7 cellular contexts compared by ENCODE assay signal in genomic region chr16:15029774-15030173, GRCh38. TPM values are rescaled to one million over a fixed set of nuclear protein-coding genes. Genes with fewer than 3 reads are reported as not detected.
A peak's percentile ranks its signal among the peaks of the same experiment; 100 is the strongest.
DNase-seq lines count a peak whose midpoint lies in the region; FAIRE-seq and TF ChIP-seq lines count a peak whose summit lies in the region.
"Not testable (repeated sequence)": the region's sequence is repeated elsewhere in the genome, so short reads cannot be mapped to it uniquely, and the experiment has no call there.

No MANE protein-coding gene starts in this region.

- H3K4me3 ChIP-seq in SJCRH30; astrocyte (ENCODE audit: insufficient read depth, low read depth, low read length); H1 (ENCODE audit: extremely low read depth in 1 of 4, insufficient read depth in 2 of 4, low read depth in 3 of 4, low read length in 4 of 4); mesenchymal stem cell (ENCODE audit: insufficient read depth in 1 of 2, low read depth in 1 of 2, low read length in 2 of 2); skeletal muscle tissue (ENCODE audit: low read length in 3 of 3): not testable (repeated sequence)

- not testable (repeated sequence) for H4K20me1 ChIP-seq in H9 (ENCODE audit: control insufficient read depth, insufficient read depth, insufficient read length); H1 (replicated peaks in 1 of 2; ENCODE audit: control insufficient read depth in 1 of 2, insufficient read depth in 2 of 2, low read length in 2 of 2)
- H4K20me1 ChIP-seq in astrocyte (ENCODE audit: insufficient read depth, low read length) = peaks cover 58% of the 10 kb centered on the region

- not testable (repeated sequence) for H3K18ac ChIP-seq in H9 (ENCODE audit: insufficient read length, low read depth, low read length); H1 (ENCODE audit: extremely low read depth, low read length)
- H3K18ac ChIP-seq in mesenchymal stem cell (ENCODE audit: low read depth in 1 of 2, low read length in 2 of 2) = peak overlapping the region in 1 of 2 experiments; percentile 28

- not testable (repeated sequence) for H3K27ac ChIP-seq in H9 (ENCODE audit: insufficient read length, low read depth, low read length); astrocyte (ENCODE audit: low read depth, low read length); H1 (ENCODE audit: low read depth, low read length)
- H3K27ac ChIP-seq in SJCRH30 (peak overlapping the region; percentile 67), mesenchymal stem cell (ENCODE audit: low read length, poor library complexity, severe bottlenecking) (peak overlapping the region; percentile 16), skeletal muscle tissue (ENCODE audit: low read depth, low read length) (peak overlapping the region; percentile 25)

- not testable (repeated sequence) for H2BK5ac ChIP-seq in H9 (ENCODE audit: insufficient read length, low read length); H1 (ENCODE audit: low read depth, low read length); mesenchymal stem cell (ENCODE audit: low read depth, low read length, poor library complexity, severe bottlenecking)

- no CpG with 5 or more reads among the region's 6 CpGs for WGBS in H9 (ENCODE audit: extremely low coverage, insufficient read length, low lambda C conversion rate)
- 94% methylated on average over 6 of the region's 6 CpGs; no CpG with 5 or more reads in 1 of the 2 experiments for WGBS in H1 (ENCODE audit: extremely low coverage in 1 of 2, insufficient coverage in 1 of 2, insufficient read length in 1 of 2, insufficient replicate concordance in 2 of 2, low coverage in 1 of 2, low lambda C conversion rate in 2 of 2, missing lambda C conversion rate in 1 of 2), 2 experiments
- 74% methylated on average over 5 of the region's 6 CpGs for WGBS in mesenchymal stem cell

- not testable (repeated sequence) for H2BK15ac ChIP-seq in H9 (ENCODE audit: low read depth, low read length); H1 (ENCODE audit: low read length); mesenchymal stem cell (ENCODE audit: low read depth, poor library complexity, severe bottlenecking)

- not testable (repeated sequence) for FAIRE-seq in astrocyte (lab: Jason Lieb, UNC)
- peak; percentile 42 for FAIRE-seq in H1 (lab: Jason Lieb, UNC)

- H2BK120ac ChIP-seq in H9 (ENCODE audit: low read depth, low read length, poor library complexity, severe bottlenecking); H1 (replicated peaks; ENCODE audit: low read depth, low read length); mesenchymal stem cell (ENCODE audit: low read depth, low read length): not testable (repeated sequence)

- not testable (repeated sequence) for H2AK5ac ChIP-seq in H9 (ENCODE audit: insufficient read length, low read length); H1 (ENCODE audit: low read depth, low read length); mesenchymal stem cell (ENCODE audit: low read length, severe bottlenecking)

- H3K23ac ChIP-seq in H9 (ENCODE audit: insufficient read length, low read depth, low read length); H1 (ENCODE audit: insufficient read length): not testable (repeated sequence)
- peak overlapping the region in 1 of 2 experiments; percentile 23 for H3K23ac ChIP-seq in mesenchymal stem cell (ENCODE audit: low read length in 2 of 2)

- H3K23me2 ChIP-seq in H9 (ENCODE audit: insufficient read length, low read depth, low read length, poor library complexity, severe bottlenecking); H1 (ENCODE audit: low read depth, low read length): not testable (repeated sequence)

- not testable (repeated sequence) for H3K9ac ChIP-seq in H9 (ENCODE audit: extremely low read depth, insufficient read length, low read length); astrocyte (ENCODE audit: low read length); H1 (replicated peaks in 1 of 4; ENCODE audit: extremely low read depth in 1 of 4, low read depth in 3 of 4, low read length in 3 of 4); skeletal muscle tissue (ENCODE audit: low read depth in 1 of 3, low read length in 3 of 3)
- peak overlapping the region; percentile 49 for H3K9ac ChIP-seq in mesenchymal stem cell (ENCODE audit: low read length)

- not testable (repeated sequence) for H4K91ac ChIP-seq in H9 (ENCODE audit: insufficient read length, low read depth, low read length); H1 (replicated peaks; ENCODE audit: insufficient read length, low read length); mesenchymal stem cell (ENCODE audit: low read length)

- H2BK12ac ChIP-seq in H9 (ENCODE audit: insufficient read length, low read depth, low read length); H1 (ENCODE audit: low read depth, low read length): not testable (repeated sequence)
- peak overlapping the region in 1 of 2 experiments; percentile 45 for H2BK12ac ChIP-seq in mesenchymal stem cell (ENCODE audit: low read length in 2 of 2)

- POLR2A ChIA-PET in H1 (lab: Charles Lee; ENCODE audit: partially characterized antibody) = not testable (repeated sequence)

- not testable (repeated sequence) for H3K27me3 ChIP-seq in H9 (ENCODE audit: insufficient read depth, low read length); SJCRH30; astrocyte (ENCODE audit: insufficient read depth, low read length); H1 (replicated peaks in 1 of 4; ENCODE audit: control insufficient read depth in 3 of 4, extremely low read depth in 1 of 4, insufficient read depth in 3 of 4, low read length in 3 of 4); mesenchymal stem cell (ENCODE audit: control insufficient read depth in 1 of 2, insufficient read depth in 1 of 2, low read length in 2 of 2); skeletal muscle tissue (ENCODE audit: control insufficient read depth in 3 of 3, insufficient read depth in 3 of 3, low read length in 3 of 3)

- not testable (repeated sequence) for TF ChIP-seq EP300 in H1 (IDR thresholded peaks at IDR 0.05; ENCODE audit: borderline replicate concordance in 1 of 2, low read depth in 2 of 2, low read length in 2 of 2)

- peak overlapping the region in 2 of 3 experiments; percentile 72 to 75; a peak in 2 of 7 replicates for H3K27ac Mint-ChIP-seq in H9
- peak overlapping the region; percentile 72 for H3K27ac Mint-ChIP-seq in astrocyte (ENCODE audit: unreplicated experiment)
- H3K27ac Mint-ChIP-seq in osteocyte (ENCODE audit: unreplicated experiment) = peak overlapping the region; percentile 35

- not testable (repeated sequence) for H3K4me2 ChIP-seq in H9 (ENCODE audit: insufficient read depth, insufficient read length, low read length); astrocyte (ENCODE audit: low read length); H1 (ENCODE audit: insufficient read depth in 1 of 2, low read depth in 2 of 2, low read length in 2 of 2); mesenchymal stem cell (ENCODE audit: low read length, poor library complexity, severe bottlenecking)

- H3K56ac ChIP-seq in H9 (ENCODE audit: insufficient read length, low read depth, low read length); H1 (replicated peaks; ENCODE audit: insufficient read length, low read depth, low read length): not testable (repeated sequence)

- not testable (repeated sequence) for TF ChIP-seq RAD21 in H1 (IDR thresholded peaks at IDR 0.05 in 1 of 2, conservative IDR thresholded peaks at IDR 0.05 in 1 of 2; ENCODE audit: low read depth in 2 of 2, low read length in 2 of 2)

- not testable (repeated sequence) for H3K4me1 ChIP-seq in H9 (ENCODE audit: insufficient read depth, low read length); SJCRH30; H1 (replicated peaks in 1 of 4; ENCODE audit: control insufficient read depth in 3 of 4, insufficient read depth in 4 of 4, low read length in 3 of 4)
- H3K4me1 ChIP-seq in astrocyte (ENCODE audit: insufficient read depth, low read length) (peaks cover 20% of the 10 kb centered on the region), mesenchymal stem cell (ENCODE audit: control insufficient read depth, insufficient read depth, low read depth, low read length) (peaks cover 19% of the 10 kb centered on the region), skeletal muscle tissue (ENCODE audit: control insufficient read depth in 3 of 3, insufficient read depth in 3 of 3, low read length in 3 of 3) (peaks cover 22 to 40% (median 22%) of the 10 kb centered on the region in 3 donors)

- H3K4ac ChIP-seq in H9 (ENCODE audit: low read depth, low read length); H1 (replicated peaks; ENCODE audit: insufficient read length, low read depth, low read length); mesenchymal stem cell (ENCODE audit: low read depth in 1 of 2, low read length in 2 of 2): not testable (repeated sequence)

- not testable (repeated sequence) for H3T11ph ChIP-seq in H9 (ENCODE audit: low read length)

- DNase-seq in H9 = peak; percentile 25
- peak; percentile 70 for DNase-seq in SJCRH30
- DNase-seq in astrocyte (ENCODE audit: low read depth); H1 (ENCODE audit: low read depth in 1 of 2, low spot score in 2 of 2); osteocyte (ENCODE audit: extremely low spot score, unreplicated experiment): not testable (repeated sequence)
- peak; percentile 13 for DNase-seq in mesenchymal stem cell

- CTCF ChIA-PET in H1 (lab: Charles Lee; ENCODE audit: partially characterized antibody) = not testable (repeated sequence)

- H2BK20ac ChIP-seq in H9 (ENCODE audit: low read depth, low read length, poor library complexity, severe bottlenecking); H1 (ENCODE audit: low read length): not testable (repeated sequence)

- H3K27me3 Mint-ChIP-seq in H9 (ENCODE audit: low read depth); astrocyte (ENCODE audit: low read depth, unreplicated experiment); osteocyte (ENCODE audit: unreplicated experiment): not testable (repeated sequence)

- not testable (repeated sequence) for H3K79me1 ChIP-seq in H9 (ENCODE audit: insufficient read depth, low read depth, low read length, poor library complexity, severe bottlenecking); H1 (ENCODE audit: low read depth, low read length)
- H3K79me1 ChIP-seq in mesenchymal stem cell (replicated peaks; ENCODE audit: low read length, poor library complexity, severe bottlenecking) = peaks cover 32% of the 10 kb centered on the region

- H3K36me3 Mint-ChIP-seq in H9 (ENCODE audit: insufficient read depth in 1 of 3, low read depth in 3 of 3) (peaks cover 19 to 86% (median 72%) of the 10 kb centered on the region in 3 experiments), astrocyte (ENCODE audit: low read depth, unreplicated experiment) (peaks cover 49% of the 10 kb centered on the region), osteocyte (ENCODE audit: unreplicated experiment) (peaks cover 69% of the 10 kb centered on the region)

- not testable (repeated sequence) for TF ChIP-seq CTCF in H9 (conservative IDR thresholded peaks at IDR 0.05); astrocyte (IDR thresholded peaks at IDR 0.05; ENCODE audit: insufficient read depth, low read depth, low read length); H1 (IDR thresholded peaks at IDR 0.05; ENCODE audit: control extremely low read depth in 1 of 3, insufficient read depth in 1 of 3, low read depth in 1 of 3, low read length in 3 of 3); osteocyte (IDR thresholded peaks at IDR 0.05)

- H3K9me3 ChIP-seq in H9 (ENCODE audit: control insufficient read depth, low read depth, low read length); SJCRH30 (replicated peaks); astrocyte (ENCODE audit: insufficient read depth, low read depth, low read length); H1 (ENCODE audit: insufficient read depth in 2 of 2, low read depth in 1 of 2, low read length in 1 of 2); mesenchymal stem cell (ENCODE audit: control insufficient read depth, low read length); skeletal muscle tissue (ENCODE audit: control insufficient read depth in 3 of 3, low read length in 3 of 3): not testable (repeated sequence)

- not testable (repeated sequence) for H4K5ac ChIP-seq in H9 (ENCODE audit: insufficient read length, low read depth, low read length); H1 (ENCODE audit: insufficient read length, low read depth, low read length)

- H3K4me3 Mint-ChIP-seq in H9; astrocyte (ENCODE audit: unreplicated experiment); osteocyte (ENCODE audit: unreplicated experiment): not testable (repeated sequence)

- H3K9me3 Mint-ChIP-seq in H9; astrocyte (ENCODE audit: unreplicated experiment); osteocyte (ENCODE audit: unreplicated experiment): not testable (repeated sequence)

- H4K8ac ChIP-seq in H9 (replicated peaks; ENCODE audit: insufficient read length, low read depth, low read length); H1 (ENCODE audit: extremely low read depth, insufficient read depth, low read length): not testable (repeated sequence)
- peak overlapping the region; percentile 47 for H4K8ac ChIP-seq in mesenchymal stem cell (ENCODE audit: low read length)

- H3K4me1 Mint-ChIP-seq in H9 (peaks cover 11 to 15% of the 10 kb centered on the region in 2 experiments), astrocyte (ENCODE audit: low read depth, unreplicated experiment) (peaks cover 13% of the 10 kb centered on the region), osteocyte (ENCODE audit: unreplicated experiment) (peaks cover 25% of the 10 kb centered on the region)

- not testable (repeated sequence) for H3K79me2 ChIP-seq in H9 (ENCODE audit: insufficient read depth, low read length); H1 (ENCODE audit: control insufficient read depth in 1 of 2, insufficient read depth in 2 of 2, low read length in 2 of 2)
- peaks cover 18% of the 10 kb centered on the region for H3K79me2 ChIP-seq in astrocyte (ENCODE audit: insufficient read depth, low read length)

- not testable (repeated sequence) for H2AFZ ChIP-seq in H9 (ENCODE audit: low read length); astrocyte (ENCODE audit: low read depth, low read length); H1 (ENCODE audit: low read length); mesenchymal stem cell (ENCODE audit: low read depth, low read length)

- TF ChIP-seq POLR2A in H1 (IDR thresholded peaks at IDR 0.05; ENCODE audit: control extremely low read depth in 1 of 2, low read depth in 2 of 2, low read length in 2 of 2) = not testable (repeated sequence)

- H3K36me3 ChIP-seq in SJCRH30 (peaks cover 23% of the 10 kb centered on the region), astrocyte (ENCODE audit: insufficient read depth, low read length) (peaks cover 36% of the 10 kb centered on the region), H1 (ENCODE audit: control insufficient read depth in 2 of 4, insufficient read depth in 4 of 4, low read length in 3 of 4) (peaks cover 10 to 36% (median 30%) of the 10 kb centered on the region in 4 experiments; a peak in 7 of 8 replicates), mesenchymal stem cell (ENCODE audit: control insufficient read depth in 1 of 2, insufficient read depth in 2 of 2, low read depth in 1 of 2, low read length in 2 of 2) (peaks cover 69 to 76% of the 10 kb centered on the region in 2 experiments), skeletal muscle tissue (ENCODE audit: control insufficient read depth in 3 of 3, insufficient read depth in 3 of 3, low read length in 3 of 3) (peaks cover 42 to 54% (median 47%) of the 10 kb centered on the region in 3 donors)

- H3K14ac ChIP-seq in H9 (ENCODE audit: insufficient read depth, low read length); H1 (ENCODE audit: insufficient read length); mesenchymal stem cell (ENCODE audit: low read length in 2 of 2): not testable (repeated sequence)

RNA-seq across cellular contexts. Expression of gene NTAN1, which starts 26.1 kb away (rescaled TPM):
- total RNA-seq in H9 (2021) (38.8 and 39.1 TPM in 2 replicates), astrocyte (61.3 and 66.3 TPM in 2 replicates), osteocyte (54.9 and 56.4 TPM in 2 replicates), skeletal muscle tissue (39.7 TPM)
- total RNA-seq in SJCRH30 (2014; rRNA removed; shearing (Covaris generic)) = 34.2 and 36.4 TPM in 2 replicates
- 39.4 and 41.1 TPM in 2 replicates for total RNA-seq in H1 (2021; fragmentation: NEBNext Ultra II Directional; extraction: Animal tissue kit (Norgen Biotek cat#: 25700))
- 36.0 and 53.5 TPM in 2 replicates for polyA plus RNA-seq in H1 (2011; rRNA removed)
- 44.7 TPM for polyA plus RNA-seq in H1 (2011; cell fraction: cytosol; rRNA removed)
- polyA plus RNA-seq in H1 (2011; cell fraction: nucleus; rRNA removed) = 37.0 TPM
- polyA plus RNA-seq in H1 (2012, experiment 1 of 2) = 32.5 to 63.1 TPM (median 46.1 TPM) in 4 replicates
- polyA plus RNA-seq in H1 (2012, experiment 2 of 2) = 29.6 TPM
- polyA plus RNA-seq in H1 (2013, experiment 1 of 2) = 49.2 TPM
- 50.2 TPM for polyA plus RNA-seq in H1 (2013, experiment 2 of 2)
- polyA minus RNA-seq in H1 (2011; rRNA and poly(A)+ RNA removed) = 50.5 and 53.0 TPM in 2 replicates
- 36.3 TPM for polyA minus RNA-seq in H1 (2011; cell fraction: cytosol; rRNA and poly(A)+ RNA removed)
- 48.1 TPM for polyA minus RNA-seq in H1 (2011; cell fraction: nucleus; rRNA and poly(A)+ RNA removed)
- polyA plus RNA-seq in mesenchymal stem cell (2013, experiment 1 of 2) = 116 TPM
- polyA plus RNA-seq in mesenchymal stem cell (2013, experiment 2 of 2) = 117 TPM

RNA-seq across cellular contexts. Expression of gene PDXDC1, which starts 54.9 kb away (rescaled TPM):
- total RNA-seq in H9 (2021) (106 and 112 TPM in 2 replicates), astrocyte (123 and 127 TPM in 2 replicates), osteocyte (107 and 109 TPM in 2 replicates), skeletal muscle tissue (36.0 TPM)
- total RNA-seq in SJCRH30 (2014; rRNA removed; shearing (Covaris generic)) = 37.5 and 48.7 TPM in 2 replicates
- total RNA-seq in H1 (2021; fragmentation: NEBNext Ultra II Directional; extraction: Animal tissue kit (Norgen Biotek cat#: 25700)) = 118 and 123 TPM in 2 replicates
- polyA plus RNA-seq in H1 (2011; rRNA removed) = 46.3 and 56.6 TPM in 2 replicates
- 71.2 TPM for polyA plus RNA-seq in H1 (2011; cell fraction: cytosol; rRNA removed)
- polyA plus RNA-seq in H1 (2011; cell fraction: nucleus; rRNA removed) = 69.2 TPM
- 82.7 to 93.1 TPM (median 88.1 TPM) in 4 replicates for polyA plus RNA-seq in H1 (2012, experiment 1 of 2)
- 14.1 TPM for polyA plus RNA-seq in H1 (2012, experiment 2 of 2)
- 53.2 TPM for polyA plus RNA-seq in H1 (2013, experiment 1 of 2)
- polyA plus RNA-seq in H1 (2013, experiment 2 of 2) = 55.1 TPM
- 115 and 169 TPM in 2 replicates for polyA minus RNA-seq in H1 (2011; rRNA and poly(A)+ RNA removed)
- 43.0 TPM for polyA minus RNA-seq in H1 (2011; cell fraction: cytosol; rRNA and poly(A)+ RNA removed)
- 64.1 TPM for polyA minus RNA-seq in H1 (2011; cell fraction: nucleus; rRNA and poly(A)+ RNA removed)
- polyA plus RNA-seq in mesenchymal stem cell (2013, experiment 1 of 2) = 65.6 TPM
- 63.6 TPM for polyA plus RNA-seq in mesenchymal stem cell (2013, experiment 2 of 2)
